In genomic region chr10:101444058-101444457, GRCh38 we compare ENCODE assay signal across 8 cellular contexts.
A peak's percentile ranks its signal among the peaks of the same experiment; 100 is the strongest.
DNase-seq lines count a peak whose midpoint lies in the region; ATAC-seq, FAIRE-seq and TF ChIP-seq lines count a peak whose summit lies in the region.

No MANE protein-coding gene starts in this region.

- H3K4me3 Mint-ChIP-seq in activated CD8-positive, alpha-beta T cell treated with anti-CD3 and anti-CD28 coated beads for 36 hours = no peak overlapping the region
- no peak overlapping the region for H3K4me3 Mint-ChIP-seq in activated CD8-positive, alpha-beta T cell treated with anti-CD3 and anti-CD28 coated beads, Interleukin-2, amount 10 ng/mL, durations not matched to agents 7 days and 5 days
- H3K4me3 Mint-ChIP-seq in chondrocyte (ENCODE audit: unreplicated experiment) = no peak overlapping the region
- H3K4me3 Mint-ChIP-seq in activated T-helper 2 cell treated with anti-CD3 and anti-CD28 coated beads, Interferon-gamma antibody, Interleukin-2, Interleukin-4, amounts not matched to agents 10 μg/mL and 5 μg/mL and 100 μg/mL, durations not matched to agents 14 hours and 24 hours and 36 hours (ENCODE audit: low read depth) = no peak overlapping the region

- H3K27ac ChIP-seq in small intestine (ENCODE audit: low read depth in 1 of 2, low read length in 1 of 2) (no peak overlapping the region), coronary artery (no peak overlapping the region)

- peak; percentile 58 for TF ChIP-seq CTCF in activated CD8-positive, alpha-beta T cell treated with anti-CD3 and anti-CD28 coated beads for 36 hours (IDR thresholded peaks at IDR 0.05)
- TF ChIP-seq CTCF in NB4 (IDR thresholded peaks at IDR 0.05; ENCODE audit: low read depth, low read length) = peak; percentile 22
- TF ChIP-seq CTCF in chondrocyte (IDR thresholded peaks at IDR 0.05) = peak; percentile 72
- TF ChIP-seq CTCF in coronary artery (IDR thresholded peaks at IDR 0.05) = no peak

- H3K36me3 Mint-ChIP-seq in activated CD8-positive, alpha-beta T cell treated with anti-CD3 and anti-CD28 coated beads for 36 hours (ENCODE audit: low read depth) = no peaks in the 10 kb centered on the region
- no peaks in the 10 kb centered on the region for H3K36me3 Mint-ChIP-seq in activated CD8-positive, alpha-beta T cell treated with anti-CD3 and anti-CD28 coated beads, Interleukin-2, amount 10 ng/mL, durations not matched to agents 7 days and 5 days (ENCODE audit: low read depth)
- H3K36me3 Mint-ChIP-seq in chondrocyte (ENCODE audit: low read depth) = no peaks in the 10 kb centered on the region
- no peaks in the 10 kb centered on the region for H3K36me3 Mint-ChIP-seq in activated T-helper 2 cell treated with anti-CD3 and anti-CD28 coated beads, Interferon-gamma antibody, Interleukin-2, Interleukin-4, amounts not matched to agents 10 μg/mL and 5 μg/mL and 100 μg/mL, durations not matched to agents 14 hours and 24 hours and 36 hours (ENCODE audit: low read depth)

- POLR2A ChIA-PET in activated CD8-positive, alpha-beta T cell treated with anti-CD3 and anti-CD28 coated beads for 36 hours (lab: Charles Lee) = interaction anchor here (0.6 kb wide), 1 partner anchor 223 kb away, joined by 4 read pairs; no protein-coding TSS in a partner anchor
- POLR2A ChIA-PET in activated CD8-positive, alpha-beta T cell treated with anti-CD3 and anti-CD28 coated beads, Interleukin-2, amount 10 ng/mL, durations not matched to agents 7 days and 5 days (lab: Charles Lee) = no interaction called here

- peaks cover 3% of the 10 kb centered on the region for H3K4me1 Mint-ChIP-seq in activated CD8-positive, alpha-beta T cell treated with anti-CD3 and anti-CD28 coated beads for 36 hours (ENCODE audit: low read depth)
- peaks cover 3% of the 10 kb centered on the region for H3K4me1 Mint-ChIP-seq in activated CD8-positive, alpha-beta T cell treated with anti-CD3 and anti-CD28 coated beads, Interleukin-2, amount 10 ng/mL, durations not matched to agents 7 days and 5 days (ENCODE audit: low read depth)
- H3K4me1 Mint-ChIP-seq in chondrocyte (ENCODE audit: low read depth) = peaks cover 17% of the 10 kb centered on the region
- peaks cover 1% of the 10 kb centered on the region for H3K4me1 Mint-ChIP-seq in activated T-helper 2 cell treated with anti-CD3 and anti-CD28 coated beads, Interferon-gamma antibody, Interleukin-2, Interleukin-4, amounts not matched to agents 10 μg/mL and 5 μg/mL and 100 μg/mL, durations not matched to agents 14 hours and 24 hours and 36 hours (ENCODE audit: low read depth)

- DNase-seq in activated CD8-positive, alpha-beta T cell treated with anti-CD3 and anti-CD28 coated beads for 36 hours = no peak
- DNase-seq in activated CD8-positive, alpha-beta T cell treated with anti-CD3 and anti-CD28 coated beads, Interleukin-2, amount 10 ng/mL, durations not matched to agents 7 days and 5 days = no peak
- DNase-seq in NB4 (ENCODE audit: low read depth) = peak; percentile 31
- DNase-seq in chondrocyte (ENCODE audit: low spot score) = no peak
- DNase-seq in small intestine = peak; percentile 15
- DNase-seq in coronary artery (ENCODE audit: low spot score) = no peak
- no peak for DNase-seq in activated T-helper 2 cell treated with anti-CD3 and anti-CD28 coated beads, Interferon-gamma antibody, Interleukin-2, Interleukin-4, amounts not matched to agents 10 μg/mL and 5 μg/mL and 100 μg/mL, durations not matched to agents 14 hours and 24 hours and 36 hours (ENCODE audit: low spot score)
- no peak for DNase-seq in SK-N-DZ (ENCODE audit: low spot score)

- H3K27ac Mint-ChIP-seq in activated CD8-positive, alpha-beta T cell treated with anti-CD3 and anti-CD28 coated beads for 36 hours = no peak overlapping the region
- H3K27ac Mint-ChIP-seq in activated CD8-positive, alpha-beta T cell treated with anti-CD3 and anti-CD28 coated beads, Interleukin-2, amount 10 ng/mL, durations not matched to agents 7 days and 5 days = no peak overlapping the region
- no peak overlapping the region for H3K27ac Mint-ChIP-seq in chondrocyte (ENCODE audit: unreplicated experiment)
- no peak overlapping the region for H3K27ac Mint-ChIP-seq in activated T-helper 2 cell treated with anti-CD3 and anti-CD28 coated beads, Interferon-gamma antibody, Interleukin-2, Interleukin-4, amounts not matched to agents 10 μg/mL and 5 μg/mL and 100 μg/mL, durations not matched to agents 14 hours and 24 hours and 36 hours

- no peak for FAIRE-seq in small intestine (lab: Jason Lieb, UNC)

- intact Hi-C loops in activated CD8-positive, alpha-beta T cell treated with anti-CD3 and anti-CD28 coated beads for 36 hours (cut with micrococcal nuclease) = loop anchor here (5.0 kb wide), 1 partner anchor 142 kb away; no protein-coding TSS in a partner anchor
- intact Hi-C loops in activated T-helper 2 cell treated with anti-CD3 and anti-CD28 coated beads, Interferon-gamma antibody, Interleukin-2, Interleukin-4, amounts not matched to agents 10 μg/mL and 5 μg/mL and 100 μg/mL, durations not matched to agents 14 hours and 24 hours and 36 hours (cut with micrococcal nuclease) = loop anchor here (2.0 to 5.0 kb wide), 3 partner anchors 143 to 232 kb away; no protein-coding TSS in a partner anchor

- H3K4me1 ChIP-seq in small intestine (ENCODE audit: control insufficient read depth in 2 of 2, insufficient read depth in 1 of 2, low read depth in 1 of 2, low read length in 1 of 2) = no peaks in the 10 kb centered on the region

- H3K27me3 Mint-ChIP-seq in activated CD8-positive, alpha-beta T cell treated with anti-CD3 and anti-CD28 coated beads for 36 hours = no peaks in the 10 kb centered on the region
- peaks cover 3% of the 10 kb centered on the region for H3K27me3 Mint-ChIP-seq in activated CD8-positive, alpha-beta T cell treated with anti-CD3 and anti-CD28 coated beads, Interleukin-2, amount 10 ng/mL, durations not matched to agents 7 days and 5 days (ENCODE audit: low read depth)
- H3K27me3 Mint-ChIP-seq in chondrocyte (ENCODE audit: low read depth) = no peaks in the 10 kb centered on the region
- H3K27me3 Mint-ChIP-seq in activated T-helper 2 cell treated with anti-CD3 and anti-CD28 coated beads, Interferon-gamma antibody, Interleukin-2, Interleukin-4, amounts not matched to agents 10 μg/mL and 5 μg/mL and 100 μg/mL, durations not matched to agents 14 hours and 24 hours and 36 hours (ENCODE audit: low read depth) = peaks cover 12% of the 10 kb centered on the region

- H3K9me3 ChIP-seq in small intestine (ENCODE audit: control insufficient read depth, low read depth) = no peaks in the 10 kb centered on the region

- no peak overlapping the region for H3K4me3 ChIP-seq in NB4 (ENCODE audit: low read depth, low read length)
- no peak overlapping the region for H3K4me3 ChIP-seq in small intestine (ENCODE audit: low read depth in 1 of 2, low read length in 2 of 2)
- no peak overlapping the region for H3K4me3 ChIP-seq in coronary artery

- no peak for ATAC-seq in activated CD8-positive, alpha-beta T cell treated with anti-CD3 and anti-CD28 coated beads for 36 hours
- ATAC-seq in activated CD8-positive, alpha-beta T cell treated with anti-CD3 and anti-CD28 coated beads, Interleukin-2, amount 10 ng/mL, durations not matched to agents 7 days and 5 days = no peak

- no peaks in the 10 kb centered on the region for H3K36me3 ChIP-seq in small intestine (ENCODE audit: control insufficient read depth in 2 of 2, insufficient read depth in 2 of 2, low read length in 2 of 2)

- H3K27me3 ChIP-seq in small intestine (ENCODE audit: control insufficient read depth in 2 of 2, insufficient read depth in 2 of 2, low read length in 2 of 2) = no peaks in the 10 kb centered on the region

- H3K9me3 Mint-ChIP-seq in activated CD8-positive, alpha-beta T cell treated with anti-CD3 and anti-CD28 coated beads for 36 hours = no peaks in the 10 kb centered on the region
- H3K9me3 Mint-ChIP-seq in activated CD8-positive, alpha-beta T cell treated with anti-CD3 and anti-CD28 coated beads, Interleukin-2, amount 10 ng/mL, durations not matched to agents 7 days and 5 days (ENCODE audit: insufficient read depth) = no peaks in the 10 kb centered on the region
- H3K9me3 Mint-ChIP-seq in chondrocyte (ENCODE audit: low read depth) = no peaks in the 10 kb centered on the region
- no peaks in the 10 kb centered on the region for H3K9me3 Mint-ChIP-seq in activated T-helper 2 cell treated with anti-CD3 and anti-CD28 coated beads, Interferon-gamma antibody, Interleukin-2, Interleukin-4, amounts not matched to agents 10 μg/mL and 5 μg/mL and 100 μg/mL, durations not matched to agents 14 hours and 24 hours and 36 hours

- TF ChIP-seq POLR2A in NB4 (IDR thresholded peaks at IDR 0.05; ENCODE audit: extremely low read depth, insufficient read length) = no peak

- CTCF ChIA-PET in activated CD8-positive, alpha-beta T cell treated with anti-CD3 and anti-CD28 coated beads for 36 hours (lab: Charles Lee) = interaction anchor here (0.6 to 7.0 kb wide), 41 partner anchors 8 to 282 kb away, joined by 3 to 74 read pairs (median 4); no protein-coding TSS in a partner anchor
- CTCF ChIA-PET in activated CD8-positive, alpha-beta T cell treated with anti-CD3 and anti-CD28 coated beads, Interleukin-2, amount 10 ng/mL, durations not matched to agents 7 days and 5 days (lab: Charles Lee) = interaction anchor here (0.8 to 2.3 kb wide), 29 partner anchors 9 to 337 kb away, joined by 3 to 20 read pairs (median 4); no protein-coding TSS in a partner anchor

Comparison
In these comparisons a context has a peak if more than half of its experiments do, and no peak if none do; other contexts are left out.
1. DNase-seq: peak in NB4 (single experiment) and small intestine (single experiment); none in activated CD8-positive, alpha-beta T cell treated with anti-CD3 and anti-CD28 coated beads for 36 hours (single experiment), activated CD8-positive, alpha-beta T cell treated with anti-CD3 and anti-CD28 coated beads, Interleukin-2, amount 10 ng/mL, durations not matched to agents 7 days and 5 days (single experiment), chondrocyte (single experiment), coronary artery (single experiment), activated T-helper 2 cell treated with anti-CD3 and anti-CD28 coated beads, Interferon-gamma antibody, Interleukin-2, Interleukin-4, amounts not matched to agents 10 μg/mL and 5 μg/mL and 100 μg/mL, durations not matched to agents 14 hours and 24 hours and 36 hours (single experiment) and SK-N-DZ (single experiment).